In the genomic region with DNA sequence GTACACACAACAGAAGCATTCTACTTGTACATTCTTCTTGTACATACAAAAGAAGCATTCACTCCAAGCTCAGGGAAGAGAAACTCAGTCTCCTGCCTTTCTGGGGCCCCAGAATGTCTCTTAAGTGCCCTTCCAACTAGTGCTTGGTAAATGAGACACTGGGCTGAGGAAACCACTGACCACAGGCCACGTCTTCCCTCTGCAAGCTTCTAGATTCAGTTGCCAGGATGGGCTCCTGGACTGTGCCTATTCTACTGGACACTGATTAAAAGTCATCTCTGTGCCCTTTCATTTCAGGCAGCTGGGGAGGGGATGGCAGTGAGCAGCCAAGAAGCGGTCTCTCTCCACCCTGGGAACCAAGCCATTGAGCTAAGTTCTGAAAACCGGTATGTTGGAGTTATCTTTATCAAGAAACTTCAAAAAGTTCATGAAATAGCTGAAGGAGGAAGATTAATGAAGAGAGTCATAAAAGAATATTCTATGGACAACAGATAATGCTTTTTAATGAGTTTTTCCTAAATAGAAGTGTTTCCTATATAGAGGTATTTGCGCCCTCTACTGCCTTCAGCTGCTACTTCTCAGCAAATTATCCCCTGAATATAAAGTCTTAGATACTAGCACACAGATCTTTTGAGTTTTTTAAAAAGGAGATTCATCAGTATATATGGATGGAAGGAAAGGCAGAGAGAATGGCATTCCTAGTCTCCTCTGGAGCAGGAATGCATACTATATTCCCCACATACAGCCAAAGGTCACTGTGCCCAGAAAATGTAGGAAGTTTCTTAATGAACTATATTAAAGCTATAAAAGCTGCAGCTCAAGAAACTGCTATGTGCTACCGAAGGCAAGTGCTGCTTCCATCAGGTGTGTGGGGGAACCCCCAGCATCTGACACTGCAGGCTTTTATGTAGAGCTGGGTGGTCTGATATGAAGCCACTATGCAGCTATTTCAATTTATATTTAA, we compare ENCODE assay signal across 1 cellular context.
TF ChIP-seq lines count a peak whose summit lies in the region.

No MANE protein-coding gene starts in this region.

TF ChIP-seq in SK-N-SH treated with all-trans-retinoic acid at 6 μM for 48 hours, 23 proteins besides CTCF, POLR2A, EP300 and RAD21 (continued from another document):
- TF ChIP-seq, protein P1, sequence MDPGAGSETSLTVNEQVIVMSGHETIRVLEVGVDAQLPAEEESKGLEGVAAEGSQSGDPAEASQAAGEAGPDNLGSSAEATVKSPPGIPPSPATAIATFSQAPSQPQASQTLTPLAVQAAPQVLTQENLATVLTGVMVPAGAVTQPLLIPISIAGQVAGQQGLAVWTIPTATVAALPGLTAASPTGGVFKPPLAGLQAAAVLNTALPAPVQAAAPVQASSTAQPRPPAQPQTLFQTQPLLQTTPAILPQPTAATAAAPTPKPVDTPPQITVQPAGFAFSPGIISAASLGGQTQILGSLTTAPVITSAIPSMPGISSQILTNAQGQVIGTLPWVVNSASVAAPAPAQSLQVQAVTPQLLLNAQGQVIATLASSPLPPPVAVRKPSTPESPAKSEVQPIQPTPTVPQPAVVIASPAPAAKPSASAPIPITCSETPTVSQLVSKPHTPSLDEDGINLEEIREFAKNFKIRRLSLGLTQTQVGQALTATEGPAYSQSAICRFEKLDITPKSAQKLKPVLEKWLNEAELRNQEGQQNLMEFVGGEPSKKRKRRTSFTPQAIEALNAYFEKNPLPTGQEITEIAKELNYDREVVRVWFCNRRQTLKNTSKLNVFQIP (CRISPR knock-in tag; IDR thresholded peaks at IDR 0.05; ENCODE audit: borderline replicate concordance, low read depth) = no peak
- no peak for TF ChIP-seq GLIS3 (CRISPR knock-in tag; IDR thresholded peaks at IDR 0.05)
- no peak for TF ChIP-seq PATZ1 (CRISPR knock-in tag; IDR thresholded peaks at IDR 0.05; ENCODE audit: borderline replicate concordance)
- no peak for TF ChIP-seq ZFP3 (CRISPR knock-in tag; IDR thresholded peaks at IDR 0.05)
- TF ChIP-seq ARNTL (CRISPR knock-in tag; IDR thresholded peaks at IDR 0.05; ENCODE audit: borderline replicate concordance, low read depth) = no peak
- TF ChIP-seq TOX (CRISPR knock-in tag; IDR thresholded peaks at IDR 0.05; ENCODE audit: borderline replicate concordance) = no peak
- TF ChIP-seq ZC3H10 (CRISPR knock-in tag; IDR thresholded peaks at IDR 0.05) = no peak
- TF ChIP-seq ZNF8 (CRISPR knock-in tag; IDR thresholded peaks at IDR 0.05) = no peak
